13 cellular contexts compared by ENCODE assay signal in genomic region chr1:119873166-119874025, GRCh38. TPM values are rescaled to one million over a fixed set of nuclear protein-coding genes. Genes with fewer than 3 reads are reported as not detected.
DNase-seq lines count a peak whose midpoint lies in the region; ATAC-seq, FAIRE-seq and TF ChIP-seq lines count a peak whose summit lies in the region.
"Had no signal": no experiment of that assay in that cellular context is flagged by ENCODE, and none has a peak within 500 bp of the region (broad histone marks: within the 10 kb centered on the region; RNA-seq: fewer than 3 reads in every experiment).

No MANE protein-coding gene starts in this region.

- intact Hi-C loops in CD8-positive, alpha-beta T cell (cut with DNase I, micrococcal nuclease), result no loop called here
- intact Hi-C loops in lower lobe of right lung (cut with DNase I), result no loop called here

- H3K9me2 ChIP-seq in Karpas-422 (replicated peaks; ENCODE audit: insufficient read depth, low read length), result no peaks in the 10 kb centered on the region

- H3K4me1 ChIP-seq in fibroblast of lung (ENCODE audit: control insufficient read depth, extremely low read depth, insufficient read depth, low read length) (peaks cover 3% of the 10 kb centered on the region), lower lobe of right lung (no peaks in the 10 kb centered on the region), Karpas-422 (ENCODE audit: low read length) (no peaks in the 10 kb centered on the region)
- H3K4me1 ChIP-seq in CD8-positive, alpha-beta T cell (ENCODE audit: insufficient read depth, low read length), result no peaks in the 10 kb centered on the region

- DNase-seq in GM12891 (ENCODE audit: insufficient read length, low spot score) (no peak), RCC 7860 (ENCODE audit: low spot score) (peak; percentile 47), fibroblast of lung (ENCODE audit: low read depth in 2 of 2) (peak; percentile 78 to 96), skeletal muscle cell (ENCODE audit: low read depth) (peak; percentile 80), lower lobe of right lung (no peak), HT-29 (ENCODE audit: low spot score) (no peak), Karpas-422 (no peak)
- DNase-seq in CD8-positive, alpha-beta T cell, result no peak
- DNase-seq: NCI-H2171 treated with DMSO at 0.1 percent for 48 hours, posterior cingulate gyrus had no signal

- no peaks in the 10 kb centered on the region for H4K20me1 ChIP-seq in fibroblast of lung (ENCODE audit: control insufficient read depth, extremely low read depth, insufficient read depth, low read length)
- H4K20me1 ChIP-seq in Karpas-422 (ENCODE audit: insufficient read depth, low read depth, low read length), result no peaks in the 10 kb centered on the region

- H3K27me3 ChIP-seq in fibroblast of lung (ENCODE audit: control insufficient read depth, insufficient read depth, low read length), result no peaks in the 10 kb centered on the region
- no peaks in the 10 kb centered on the region for H3K27me3 ChIP-seq in CD8-positive, alpha-beta T cell (ENCODE audit: insufficient read depth, low read length)
- no peaks in the 10 kb centered on the region for H3K27me3 ChIP-seq in lower lobe of right lung (ENCODE audit: low read depth)
- no peaks in the 10 kb centered on the region for H3K27me3 ChIP-seq in Karpas-422 (ENCODE audit: low read length)

- no peaks in the 10 kb centered on the region for H3K36me3 Mint-ChIP-seq in CD8-positive, alpha-beta T cell

- no peak overlapping the region for H3K9ac ChIP-seq in fibroblast of lung (ENCODE audit: insufficient read depth, low read length)
- H3K9ac ChIP-seq in Karpas-422 (ENCODE audit: low read length), result no peak overlapping the region

- no peaks in the 10 kb centered on the region for H3K9me3 Mint-ChIP-seq in CD8-positive, alpha-beta T cell

- peaks cover 2% of the 10 kb centered on the region for H3K4me1 Mint-ChIP-seq in CD8-positive, alpha-beta T cell (ENCODE audit: low read depth)

- TF ChIP-seq CTCF in fibroblast of lung (conservative IDR thresholded peaks at IDR 0.05 in 1 of 2, IDR thresholded peaks at IDR 0.05 in 1 of 2; ENCODE audit: low read depth in 1 of 2, low read length in 2 of 2) (no peak), lower lobe of right lung (IDR thresholded peaks at IDR 0.05) (no peak)
- no peak for TF ChIP-seq CTCF in CD8-positive, alpha-beta T cell (IDR thresholded peaks at IDR 0.05)

- H2AFZ ChIP-seq in fibroblast of lung (ENCODE audit: low read length) (no peak overlapping the region), Karpas-422 (ENCODE audit: low read length) (no peak overlapping the region)

- no peak for TF ChIP-seq POLR2A in GM12891 (IDR thresholded peaks at IDR 0.05; ENCODE audit: low read depth, low read length)

- no peak overlapping the region for H3K4me3 ChIP-seq in fibroblast of lung (replicated peaks in 1 of 4; ENCODE audit: control extremely low read depth in 1 of 4, insufficient read depth in 1 of 4, low read depth in 3 of 4, low read length in 4 of 4)
- no peak overlapping the region for H3K4me3 ChIP-seq in skeletal muscle cell (ENCODE audit: low read depth, low read length)
- H3K4me3 ChIP-seq in CD8-positive, alpha-beta T cell (ENCODE audit: low read depth, low read length), result no peak overlapping the region
- no peak overlapping the region for H3K4me3 ChIP-seq in lower lobe of right lung
- H3K4me3 ChIP-seq in Karpas-422 (ENCODE audit: low read length), result no peak overlapping the region

- H3K27ac Mint-ChIP-seq in CD8-positive, alpha-beta T cell, result no peak overlapping the region

- H3K79me2 ChIP-seq in fibroblast of lung (ENCODE audit: control insufficient read depth, insufficient read depth, low read length) (no peaks in the 10 kb centered on the region), Karpas-422 (ENCODE audit: low read length) (no peaks in the 10 kb centered on the region)

- H3K9me3 ChIP-seq in fibroblast of lung (ENCODE audit: control insufficient read depth, insufficient read depth, low read depth, low read length) (no peaks in the 10 kb centered on the region), lower lobe of right lung (no peaks in the 10 kb centered on the region), Karpas-422 (ENCODE audit: low read length) (no peaks in the 10 kb centered on the region)
- no peaks in the 10 kb centered on the region for H3K9me3 ChIP-seq in CD8-positive, alpha-beta T cell (ENCODE audit: low read length)

- POLR2A ChIA-PET in CD8-positive, alpha-beta T cell (lab: Charles Lee), result no interaction called here

- no peak overlapping the region for H3K4me3 Mint-ChIP-seq in CD8-positive, alpha-beta T cell

- FAIRE-seq in GM12891 (lab: Jason Lieb, UNC) (no peak), RCC 7860 (lab: Jason Lieb, UNC) (peak; percentile 46)

- CTCF ChIA-PET in CD8-positive, alpha-beta T cell (lab: Charles Lee), result no interaction called here

- H3K4me2 ChIP-seq in fibroblast of lung (ENCODE audit: extremely low read depth, insufficient read depth, low read length) (no peak overlapping the region), Karpas-422 (ENCODE audit: low read depth, low read length, poor library complexity, severe bottlenecking) (no peak overlapping the region)

- peaks cover 12% of the 10 kb centered on the region for H3K27me3 Mint-ChIP-seq in CD8-positive, alpha-beta T cell (ENCODE audit: low read depth)

- H3K36me3 ChIP-seq in fibroblast of lung (ENCODE audit: control insufficient read depth, insufficient read depth, low read length), result no peaks in the 10 kb centered on the region
- H3K36me3 ChIP-seq in CD8-positive, alpha-beta T cell (ENCODE audit: insufficient read depth, low read length), result no peaks in the 10 kb centered on the region
- no peaks in the 10 kb centered on the region for H3K36me3 ChIP-seq in lower lobe of right lung
- H3K36me3 ChIP-seq in Karpas-422 (ENCODE audit: insufficient read depth, low read length), result no peaks in the 10 kb centered on the region

- H3K27ac ChIP-seq in fibroblast of lung (ENCODE audit: insufficient read depth, low read length), result no peak overlapping the region
- H3K27ac ChIP-seq in CD8-positive, alpha-beta T cell (ENCODE audit: low read depth, low read length), result no peak overlapping the region
- H3K27ac ChIP-seq in lower lobe of right lung, result no peak overlapping the region
- H3K27ac ChIP-seq in Karpas-422 (ENCODE audit: low read length), result no peak overlapping the region

- no peak for ATAC-seq in CD8-positive, alpha-beta T cell
- no peak for ATAC-seq in lower lobe of right lung

TF ChIP-seq in GM12891, 5 proteins besides CTCF, POLR2A, EP300 and RAD21:
- no peak for TF ChIP-seq TAF1 (IDR thresholded peaks at IDR 0.05; ENCODE audit: low read depth, low read length)
- TF ChIP-seq PAX5 (IDR thresholded peaks at IDR 0.05; ENCODE audit: insufficient read depth, low read length, severe bottlenecking), result no peak
- no peak for TF ChIP-seq POU2F2 (IDR thresholded peaks at IDR 0.05; ENCODE audit: low read depth, low read length)
- TF ChIP-seq SPI1 (IDR thresholded peaks at IDR 0.05; ENCODE audit: low read depth, low read length), result peak; percentile 31; the same call in 1 of the 2 replicates
- TF ChIP-seq POLR2AphosphoS5 (IDR thresholded peaks at IDR 0.05; ENCODE audit: low read depth, low read length), result no peak

RNA-seq across cellular contexts. Expression of gene ADAM30, which starts 22.9 kb away (rescaled TPM):
- polyA plus RNA-seq in GM12891 (2012; ENCODE audit: low read depth, missing spikeins), result not detected
- total RNA-seq in fibroblast of lung, result not detected in 2 replicates
- not detected in 2 replicates for polyA plus RNA-seq in fibroblast of lung
- not detected in 2 replicates for polyA plus RNA-seq in fibroblast of lung (2012)
- polyA minus RNA-seq in fibroblast of lung (ENCODE audit: low replicate concordance), result not detected in 2 replicates
- not detected for total RNA-seq in CD8-positive, alpha-beta T cell
- not detected for total RNA-seq in lower lobe of right lung
- not detected in 2 replicates for total RNA-seq in HT-29 (2014; rRNA removed; shearing (Covaris generic))
- total RNA-seq in Karpas-422 (2014; rRNA removed; shearing (Covaris generic); ENCODE audit: low replicate concordance), result not detected in 2 replicates
- total RNA-seq: chondrocyte, G401, SK-MEL-5 had no signal

Comparison
In these comparisons a context has a peak if more than half of its experiments do, and no peak if none do; other contexts are left out.
1. DNase-seq: peak in RCC 7860 (single experiment), fibroblast of lung (2 of 2) and skeletal muscle cell (single experiment); none in GM12891 (single experiment), CD8-positive, alpha-beta T cell (0 of 7), lower lobe of right lung (single experiment), HT-29 (single experiment) and Karpas-422 (single experiment).